Comparison of ENCODE assay signal across 8 cellular contexts in genomic region chr22:29269230-29269604, GRCh38. TPM values are rescaled to one million over a fixed set of nuclear protein-coding genes. Genes with fewer than 3 reads are reported as not detected.
DNase-seq lines count a peak whose midpoint lies in the region; ATAC-seq, FAIRE-seq and TF ChIP-seq lines count a peak whose summit lies in the region.

No MANE protein-coding gene starts in this region.

- no peak for ATAC-seq in HG03045 (IDR thresholded peaks at IDR 0.05; ENCODE audit: unreplicated experiment)
- ATAC-seq in HG03280 (IDR thresholded peaks at IDR 0.05; ENCODE audit: unreplicated experiment), result no peak

- H2AFZ ChIP-seq in fibroblast of lung (ENCODE audit: low read length), result no peak overlapping the region

- no peak for FAIRE-seq in GM12892 (lab: Jason Lieb, UNC)

- H4K20me1 ChIP-seq in fibroblast of lung (ENCODE audit: control insufficient read depth, extremely low read depth, insufficient read depth, low read length), result peaks cover 20% of the 10 kb centered on the region

- no peak for TF ChIP-seq POLR2A in GM12892 (IDR thresholded peaks at IDR 0.05; ENCODE audit: low read depth, low read length)

- peak overlapping the region; percentile 100 for H3K4me2 ChIP-seq in fibroblast of lung (ENCODE audit: extremely low read depth, insufficient read depth, low read length)

- H3K27ac ChIP-seq in RWPE1 (peak overlapping the region; percentile 91), fibroblast of lung (ENCODE audit: insufficient read depth, low read length) (peak overlapping the region; percentile 100)

- H3K9ac ChIP-seq in fibroblast of lung (ENCODE audit: insufficient read depth, low read length), result peak overlapping the region; percentile 100

- DNase-seq in GM12865 (ENCODE audit: low read depth) (peak; percentile 23), RWPE1 (ENCODE audit: low spot score) (no peak), fibroblast of lung (ENCODE audit: low read depth in 2 of 2) (no peak), retinal pigment epithelial cell (ENCODE audit: low read depth) (no peak), GM12892 (ENCODE audit: insufficient read length) (no peak), DMS53 (lab: John Stamatoyannopoulos, UW) (no peak)

- CTCF ChIA-PET in RWPE1 (lab: Yijun Ruan, JAX), result no interaction called here

- peak overlapping the region; percentile 97 for H3K4me3 ChIP-seq in GM12865 (ENCODE audit: low read depth, low read length)
- H3K4me3 ChIP-seq in fibroblast of lung (replicated peaks in 1 of 4; ENCODE audit: control extremely low read depth in 1 of 4, insufficient read depth in 1 of 4, low read depth in 3 of 4, low read length in 4 of 4), result peak overlapping the region; percentile 82 to 91 (median 88)
- H3K4me3 ChIP-seq in retinal pigment epithelial cell (ENCODE audit: low read length), result peak overlapping the region; percentile 92

- H3K4me1 ChIP-seq in fibroblast of lung (ENCODE audit: control insufficient read depth, extremely low read depth, insufficient read depth, low read length), result peaks cover 27% of the 10 kb centered on the region

- no peaks in the 10 kb centered on the region for H3K27me3 ChIP-seq in fibroblast of lung (ENCODE audit: control insufficient read depth, insufficient read depth, low read length)

- TF ChIP-seq CTCF in GM12865 (IDR thresholded peaks at IDR 0.05; ENCODE audit: insufficient read depth, low read depth, low read length, missing control alignments) (no peak), RWPE1 (conservative IDR thresholded peaks at IDR 0.05; ENCODE audit: low read depth) (no peak), fibroblast of lung (conservative IDR thresholded peaks at IDR 0.05 in 1 of 2, IDR thresholded peaks at IDR 0.05 in 1 of 2; ENCODE audit: low read depth in 1 of 2, low read length in 2 of 2) (no peak), retinal pigment epithelial cell (conservative IDR thresholded peaks at IDR 0.05; ENCODE audit: low read depth, low read length) (no peak)

- no peaks in the 10 kb centered on the region for H3K9me3 ChIP-seq in fibroblast of lung (ENCODE audit: control insufficient read depth, insufficient read depth, low read depth, low read length)

- peaks cover 72% of the 10 kb centered on the region for H3K79me2 ChIP-seq in fibroblast of lung (ENCODE audit: control insufficient read depth, insufficient read depth, low read length)

- POLR2A ChIA-PET in RWPE1 (lab: Yijun Ruan, JAX; ENCODE audit: low non-redundant PET), result no interaction called here

- peaks cover 11% of the 10 kb centered on the region for H3K36me3 ChIP-seq in fibroblast of lung (ENCODE audit: control insufficient read depth, insufficient read depth, low read length)

RNA-seq across cellular contexts. Expression of gene EWSR1, which starts 1.1 kb away (rescaled TPM):
- total RNA-seq in fibroblast of lung, result 107 and 150 TPM in 2 replicates
- polyA plus RNA-seq in fibroblast of lung, result 172 and 224 TPM in 2 replicates
- 259 and 264 TPM in 2 replicates for polyA plus RNA-seq in fibroblast of lung (2012)
- 288 and 421 TPM in 2 replicates for polyA minus RNA-seq in fibroblast of lung (ENCODE audit: low replicate concordance)
- 159 TPM for polyA plus RNA-seq in GM12892 (2012; ENCODE audit: missing spikeins)

RNA-seq across cellular contexts. Expression of gene RHBDD3, which starts 1.4 kb away (rescaled TPM):
- 20.3 and 20.6 TPM in 2 replicates for total RNA-seq in fibroblast of lung
- polyA plus RNA-seq in fibroblast of lung, result 6.7 and 7.2 TPM in 2 replicates
- 12.9 and 13.3 TPM in 2 replicates for polyA plus RNA-seq in fibroblast of lung (2012)
- 4.2 and 5.3 TPM in 2 replicates for polyA minus RNA-seq in fibroblast of lung (ENCODE audit: low replicate concordance)
- 8.0 TPM for polyA plus RNA-seq in GM12892 (2012; ENCODE audit: missing spikeins)

RNA-seq across cellular contexts. Expression of gene GAS2L1, which starts 37.2 kb away (rescaled TPM):
- 6.9 and 8.9 TPM in 2 replicates for total RNA-seq in fibroblast of lung
- polyA plus RNA-seq in fibroblast of lung, result 5.4 and 7.5 TPM in 2 replicates
- polyA plus RNA-seq in fibroblast of lung (2012), result 14.0 and 20.5 TPM in 2 replicates
- polyA minus RNA-seq in fibroblast of lung (ENCODE audit: low replicate concordance), result 6.9 and 8.0 TPM in 2 replicates
- polyA plus RNA-seq in GM12892 (2012; ENCODE audit: missing spikeins), result not detected

RNA-seq across cellular contexts. Expression of gene RASL10A, which starts 46.3 kb away (rescaled TPM):
- not detected in 2 replicates for total RNA-seq in fibroblast of lung
- not detected in 2 replicates for polyA plus RNA-seq in fibroblast of lung
- polyA plus RNA-seq in fibroblast of lung (2012), result not detected in 2 replicates
- not detected in 2 replicates for polyA minus RNA-seq in fibroblast of lung (ENCODE audit: low replicate concordance)
- not detected for polyA plus RNA-seq in GM12892 (2012; ENCODE audit: missing spikeins)
